Comparison of ENCODE assay signal across 23 cellular contexts in the genomic region with DNA sequence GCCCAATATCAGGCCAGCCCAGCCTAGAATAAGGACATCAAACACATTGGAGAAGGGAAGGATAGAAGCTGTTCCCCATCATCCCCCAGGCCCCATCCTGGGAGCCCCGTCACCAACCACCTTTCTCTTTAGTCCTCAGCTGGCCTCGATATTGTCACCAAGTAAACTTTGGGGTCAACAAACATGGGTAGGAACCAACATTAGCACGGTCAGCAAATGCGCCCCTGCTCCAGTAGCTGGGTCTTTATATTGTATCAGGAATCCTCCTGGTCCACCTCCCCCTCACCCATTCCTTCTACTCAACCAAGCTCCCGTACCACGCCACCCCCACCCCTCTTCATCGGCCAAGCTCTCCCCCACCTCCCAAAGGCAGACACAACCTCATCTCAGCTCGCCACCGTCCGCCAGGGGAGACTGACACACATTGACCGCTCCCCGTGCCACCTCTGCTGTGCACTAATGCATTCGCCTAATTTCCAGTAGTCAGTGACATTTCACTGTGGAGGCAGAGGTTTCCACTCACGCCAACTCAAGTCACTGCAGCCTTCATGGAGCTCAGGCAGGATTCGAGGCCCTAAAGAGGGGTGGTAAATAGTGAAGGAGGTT. TPM values are rescaled to one million over a fixed set of nuclear protein-coding genes. Genes with fewer than 3 reads are reported as not detected.
DNase-seq lines count a peak whose midpoint lies in the region; ATAC-seq, FAIRE-seq and TF ChIP-seq lines count a peak whose summit lies in the region.
"Had no signal": no experiment of that assay in that cellular context is flagged by ENCODE, and none has a peak within 500 bp of the region (broad histone marks: within the 10 kb centered on the region; RNA-seq: fewer than 3 reads in every experiment).

No MANE protein-coding gene starts in this region.

- H3K9me2 ChIP-seq in PC-9 (ENCODE audit: insufficient read depth) = no peaks in the 10 kb centered on the region

- no peak overlapping the region for H3K4me3 Mint-ChIP-seq in T-helper 2 cell treated with Interferon-gamma antibody and Interleukin-4, amounts not matched to agents 5 μg/mL and 100 μg/mL, for 36 hours
- H3K4me3 Mint-ChIP-seq: CD14-positive monocyte; CD4-positive, alpha-beta memory T cell had no signal

- BruUV-seq in HepG2 (replicated peaks; lab: Mats Ljungman, UMichigan) = no TSS peak
- no TSS peak for BruUV-seq in PC-9 (replicated peaks; lab: Mats Ljungman, UMichigan)

- TF ChIP-seq EP300 in A549 (IDR thresholded peaks at IDR 0.05) = no peak
- TF ChIP-seq EP300 in HepG2 (IDR thresholded peaks at IDR 0.05; ENCODE audit: low read depth in 2 of 2, low read length in 2 of 2) = no peak
- TF ChIP-seq EP300 in HepG2 (CRISPR knock-in tag; IDR thresholded peaks at IDR 0.05; ENCODE audit: borderline replicate concordance) = no peak

- intact Hi-C loops in HepG2 (cut with micrococcal nuclease; ENCODE audit: unreplicated experiment) = no loop called here
- intact Hi-C loops in posterior vena cava (cut with DNase I) = no loop called here
- intact Hi-C loops in PC-9 (cut with micrococcal nuclease; ENCODE audit: unreplicated experiment) = no loop called here

- CTCF ChIA-PET in A549 (lab: Yijun Ruan, JAX) = interaction anchor here (0.7 to 23.5 kb wide), 3 partner anchors 14 to 32 kb away, joined by 3 to 254 read pairs (median 5); no protein-coding TSS in a partner anchor
- CTCF ChIA-PET in HepG2 (lab: Yijun Ruan, JAX; ENCODE audit: low intra/inter-chr PET ratio, low total read pairs) = no interaction called here
- CTCF ChIA-PET in PC-9 (lab: Charles Lee) = no interaction called here

- POLR2A ChIA-PET in A549 (lab: Yijun Ruan, JAX) (interaction anchor here (0.7 kb wide), 1 partner anchor 1570 kb away, joined by 3 read pairs; no protein-coding TSS in a partner anchor), HepG2 (lab: Yijun Ruan, JAX) (interaction anchor here (1.0 kb wide), 1 partner anchor 11 kb away, joined by 3 read pairs; no protein-coding TSS in a partner anchor), PC-9 (lab: Charles Lee; ENCODE audit: unreplicated experiment) (interaction anchor here (0.6 kb wide), 1 partner anchor 21 kb away, joined by 3 read pairs; no protein-coding TSS in a partner anchor)

- H3K27ac ChIP-seq in A549 (no peak overlapping the region), HepG2 (ENCODE audit: extremely low read length, insufficient read depth, low read length) (no peak overlapping the region), PC-9 (no peak overlapping the region)
- H3K27ac ChIP-seq: BLaER1, HL-60 had no signal

- H3K27me3 ChIP-seq in H7 (ENCODE audit: control insufficient read depth, insufficient read depth, low read length) (no peaks in the 10 kb centered on the region), HepG2 (ENCODE audit: control insufficient read depth in 1 of 2, insufficient read depth in 2 of 2, low read length in 2 of 2) (peaks cover 0 to 3% of the 10 kb centered on the region in 2 experiments; a peak in 3 of 5 replicates), PC-9 (ENCODE audit: insufficient read depth, low read depth) (no peaks in the 10 kb centered on the region)

- TF ChIP-seq CTCF in A549 (IDR thresholded peaks at IDR 0.05) (no peak), HepG2 (CRISPR knock-in tag; IDR thresholded peaks at IDR 0.05) (no peak), PC-9 (conservative IDR thresholded peaks at IDR 0.05) (no peak)

- ATAC-seq in A549 = no peak
- no peak for ATAC-seq in HepG2
- ATAC-seq in GM19397 (IDR thresholded peaks at IDR 0.05; ENCODE audit: unreplicated experiment) = no peak

- H3K9me3 Mint-ChIP-seq in T-helper 2 cell treated with Interferon-gamma antibody and Interleukin-4, amounts not matched to agents 5 μg/mL and 100 μg/mL, for 36 hours = no peaks in the 10 kb centered on the region
- H3K9me3 Mint-ChIP-seq: CD4-positive, alpha-beta memory T cell had no signal

- no peak overlapping the region for H3K9ac ChIP-seq in HepG2 (ENCODE audit: insufficient read depth, low read depth, low read length)
- H3K9ac ChIP-seq: BLaER1 had no signal

- no peak overlapping the region for H3K27ac Mint-ChIP-seq in T-helper 2 cell treated with Interferon-gamma antibody and Interleukin-4, amounts not matched to agents 5 μg/mL and 100 μg/mL, for 36 hours
- H3K27ac Mint-ChIP-seq: CD14-positive monocyte; CD4-positive, alpha-beta memory T cell had no signal

- H3K4me2 ChIP-seq in A549 (no peak overlapping the region), HepG2 (ENCODE audit: low read depth, low read length) (no peak overlapping the region), PC-9 (no peak overlapping the region)

- no peaks in the 10 kb centered on the region for H3K36me3 Mint-ChIP-seq in T-helper 2 cell treated with Interferon-gamma antibody and Interleukin-4, amounts not matched to agents 5 μg/mL and 100 μg/mL, for 36 hours (ENCODE audit: low read depth)
- H3K36me3 Mint-ChIP-seq: CD14-positive monocyte; CD4-positive, alpha-beta memory T cell had no signal

- no peaks in the 10 kb centered on the region for H4K20me1 ChIP-seq in HepG2 (ENCODE audit: insufficient read depth, low read length)
- no peaks in the 10 kb centered on the region; the same call in 1 of the 2 replicates for H4K20me1 ChIP-seq in PC-9 (ENCODE audit: insufficient read depth)
- H4K20me1 ChIP-seq: BLaER1 had no signal

- H3K4me1 ChIP-seq in A549 (no peaks in the 10 kb centered on the region), HepG2 (ENCODE audit: insufficient read depth, low read length) (peaks cover 41% of the 10 kb centered on the region), PC-9 (replicated peaks; ENCODE audit: insufficient read depth) (no peaks in the 10 kb centered on the region)
- H3K4me1 ChIP-seq: HAP-1 had no signal

- H3K4me3 ChIP-seq in A549 (no peak overlapping the region), H7 (ENCODE audit: insufficient read depth, low read depth, low read length) (no peak overlapping the region), HepG2 (replicated peaks in 1 of 3; ENCODE audit: insufficient read depth in 1 of 3, low read depth in 2 of 3, low read length in 3 of 3) (no peak overlapping the region), PC-9 (no peak overlapping the region)
- H3K4me3 ChIP-seq: BLaER1, HAP-1 had no signal

- TF ChIP-seq RAD21 in A549 (conservative IDR thresholded peaks at IDR 0.05 in 1 of 2, IDR thresholded peaks at IDR 0.05 in 1 of 2) (no peak), HepG2 (CRISPR knock-in tag; IDR thresholded peaks at IDR 0.05) (no peak)

- H3K36me3 ChIP-seq in H7 (replicated peaks; ENCODE audit: control insufficient read depth, insufficient read depth, low read length) = no peaks in the 10 kb centered on the region
- no peaks in the 10 kb centered on the region for H3K36me3 ChIP-seq in HepG2 (replicated peaks in 1 of 2; ENCODE audit: control insufficient read depth in 1 of 2, insufficient read depth in 2 of 2, low read length in 2 of 2)
- H3K36me3 ChIP-seq in PC-9 (ENCODE audit: low read depth) = no peaks in the 10 kb centered on the region
- H3K36me3 ChIP-seq: BLaER1, HAP-1 had no signal

- no peaks in the 10 kb centered on the region for H3K9me3 ChIP-seq in A549
- H3K9me3 ChIP-seq in HepG2 (ENCODE audit: low read length) = no peaks in the 10 kb centered on the region
- H3K9me3 ChIP-seq in PC-9 (ENCODE audit: insufficient read depth, low read depth) = no peaks in the 10 kb centered on the region
- H3K9me3 ChIP-seq: BLaER1, HAP-1 had no signal

- no peak for FAIRE-seq in A549 (lab: Jason Lieb, UNC)
- no peak for FAIRE-seq in HepG2 (lab: Jason Lieb, UNC)
- FAIRE-seq: A204.1, GM12892, GM18507, H1 had no signal

- in situ Hi-C loops in HepG2 (cut with HindIII; ENCODE audit: extremely low pct_ligation_motif_present, low pct_unique_long_range_greater_than_20kb) = no loop called here

- no peaks in the 10 kb centered on the region for H3K4me1 Mint-ChIP-seq in T-helper 2 cell treated with Interferon-gamma antibody and Interleukin-4, amounts not matched to agents 5 μg/mL and 100 μg/mL, for 36 hours (ENCODE audit: low read depth)
- H3K4me1 Mint-ChIP-seq: CD14-positive monocyte; CD4-positive, alpha-beta memory T cell had no signal

- TF ChIP-seq POLR2A in A549 (IDR thresholded peaks at IDR 0.05; ENCODE audit: low read length) (no peak), HepG2 (IDR thresholded peaks at IDR 0.05; ENCODE audit: insufficient read depth in 1 of 2, low read depth in 2 of 2, low read length in 2 of 2) (no peak)

- 86% methylated on average over 15 of the region's 15 CpGs for WGBS in A549 (ENCODE audit: missing lambda C conversion rate)
- WGBS in HepG2 (ENCODE audit: low lambda C conversion rate) = 84% methylated on average over 15 of the region's 15 CpGs

- no peak overlapping the region for H2AFZ ChIP-seq in HepG2 (ENCODE audit: low read length)
- no peak overlapping the region for H2AFZ ChIP-seq in PC-9

- DNase-seq in A549 (ENCODE audit: low read depth in 1 of 2, low spot score in 1 of 2) (no peak), H7 (peak; percentile 17), HepG2 (ENCODE audit: low spot score) (no peak), posterior vena cava (ENCODE audit: low spot score) (peak; percentile 77), PC-9 (no peak)
- no peak for DNase-seq in T-helper 2 cell treated with Interferon-gamma antibody and Interleukin-4, amounts not matched to agents 5 μg/mL and 100 μg/mL, for 36 hours (ENCODE audit: low spot score)
- DNase-seq: CD4-positive, alpha-beta memory T cell; DMS153; DMS79; GDM1; IMR-90; KBM-7 had no signal

- H3K79me2 ChIP-seq in HepG2 (ENCODE audit: insufficient read depth, low read length) = no peaks in the 10 kb centered on the region
- peaks cover 15% of the 10 kb centered on the region for H3K79me2 ChIP-seq in PC-9 (ENCODE audit: low read depth)

- H3K27me3 Mint-ChIP-seq in T-helper 2 cell treated with Interferon-gamma antibody and Interleukin-4, amounts not matched to agents 5 μg/mL and 100 μg/mL, for 36 hours (ENCODE audit: low read depth) = peaks cover 10% of the 10 kb centered on the region

- H3F3A ChIP-seq in PC-9 (ENCODE audit: insufficient read depth, low read depth) = peaks cover 7% of the 10 kb centered on the region; the same call in 1 of the 2 replicates

RNA-seq across cellular contexts. Expression of gene CBX2, which starts 20.7 kb away (rescaled TPM):
- polyA plus RNA-seq in A549 (2011; rRNA removed) (7.4 and 8.2 TPM in 2 replicates), A549 (2017; fragmentation: RNase III; extraction: RNeasy Plus Mini Kit Qiagen cat#74134 plus additional on column Dnase treatment) (13.6 to 16.4 TPM (median 14.9 TPM) in 3 replicates), HepG2 (2011; rRNA removed) (31.1 and 40.2 TPM in 2 replicates)
- polyA plus RNA-seq in A549 (2012; cell fraction: cytosol; rRNA removed) = 14.4 and 18.3 TPM in 2 replicates
- 29.6 and 34.9 TPM in 2 replicates for polyA plus RNA-seq in A549 (2012; cell fraction: nucleus; rRNA removed)
- polyA minus RNA-seq in A549 (2011; rRNA and poly(A)+ RNA removed) = 11.6 and 13.7 TPM in 2 replicates
- 89.1 and 97.4 TPM in 2 replicates for total RNA-seq in H7 (2014; rRNA removed; shearing (Covaris generic))
- total RNA-seq in HepG2 (2016; rRNA removed; fragmentation: Illumina TruSeq; extraction: Trizol) (13.0 and 14.5 TPM in 2 replicates), posterior vena cava (1 to 10 TPM; 1.6 to 1.8 TPM), PC-9 (2021) (30.4 and 32.6 TPM in 2 replicates)
- 6.8 and 7.5 TPM in 2 replicates for total RNA-seq in HepG2 (2016; cell fraction: cytosol; rRNA removed; fragmentation: Illumina TruSeq; extraction: Trizol; ENCODE audit: low read depth)
- total RNA-seq in HepG2 (2016; cell fraction: insoluble cytoplasmic fraction; rRNA removed; fragmentation: Illumina TruSeq; extraction: Trizol) = 11.8 and 15.7 TPM in 2 replicates
- 9.1 and 10.9 TPM in 2 replicates for total RNA-seq in HepG2 (2016; cell fraction: membrane; rRNA removed; fragmentation: Illumina TruSeq; extraction: Trizol)
- total RNA-seq in HepG2 (2016; cell fraction: nucleus; rRNA removed; fragmentation: Illumina TruSeq; extraction: Trizol) = 11.8 and 14.3 TPM in 2 replicates
- 25.9 and 34.2 TPM in 2 replicates for polyA plus RNA-seq in HepG2 (2011; cell fraction: cytosol; rRNA removed)
- polyA plus RNA-seq in HepG2 (2011; cell fraction: nucleus; rRNA removed) = 90.7 and 95.7 TPM in 2 replicates
- 41.2 and 46.2 TPM in 2 replicates for polyA plus RNA-seq in HepG2 (2012)
- 4.2 and 5.6 TPM in 2 replicates for polyA plus RNA-seq in HepG2 (2016; cell fraction: cytosol; fragmentation: Illumina TruSeq; extraction: Trizol; ENCODE audit: low read depth)
- polyA plus RNA-seq in HepG2 (2016; cell fraction: insoluble cytoplasmic fraction; fragmentation: Illumina TruSeq; extraction: Trizol; ENCODE audit: low read depth) = 9.1 and 12.0 TPM in 2 replicates
- polyA plus RNA-seq in HepG2 (2016; cell fraction: membrane; fragmentation: Illumina TruSeq; extraction: Trizol; ENCODE audit: low read depth) = 3.9 and 6.0 TPM in 2 replicates
- 18.6 and 21.1 TPM in 2 replicates for polyA plus RNA-seq in HepG2 (2016; cell fraction: nucleus; fragmentation: Illumina TruSeq; extraction: Trizol; ENCODE audit: insufficient read depth, low read depth)
- 42.9 and 69.2 TPM in 2 replicates for polyA minus RNA-seq in HepG2 (2011; rRNA and poly(A)+ RNA removed; ENCODE audit: low replicate concordance)
- polyA minus RNA-seq in HepG2 (2011; cell fraction: cytosol; rRNA and poly(A)+ RNA removed) = 31.2 and 31.6 TPM in 2 replicates
- 17.8 and 22.4 TPM in 2 replicates for polyA minus RNA-seq in HepG2 (2011; cell fraction: nucleus; rRNA and poly(A)+ RNA removed)
- polyA plus RNA-seq: CD4-positive, alpha-beta memory T cell had no signal

RNA-seq across cellular contexts. Expression of gene ENPP7, which starts 26.5 kb away (rescaled TPM):
- not detected in 2 replicates for polyA plus RNA-seq in A549 (2011; rRNA removed)
- not detected in 2 replicates for polyA plus RNA-seq in A549 (2012; cell fraction: cytosol; rRNA removed)
- polyA plus RNA-seq in A549 (2012; cell fraction: nucleus; rRNA removed) = not detected in 2 replicates
- polyA plus RNA-seq in A549 (2017; fragmentation: RNase III; extraction: RNeasy Plus Mini Kit Qiagen cat#74134 plus additional on column Dnase treatment) = not detected in 3 replicates
- not detected in 2 replicates for polyA minus RNA-seq in A549 (2011; rRNA and poly(A)+ RNA removed)
- total RNA-seq in H7 (2014; rRNA removed; shearing (Covaris generic)) = not detected in 2 replicates
- total RNA-seq in HepG2 (2016; rRNA removed; fragmentation: Illumina TruSeq; extraction: Trizol) = 0.76 and 2.2 TPM in 2 replicates
- 0.30 TPM in 1 of 2 replicates, not detected in the other for total RNA-seq in HepG2 (2016; cell fraction: cytosol; rRNA removed; fragmentation: Illumina TruSeq; extraction: Trizol; ENCODE audit: low read depth)
- total RNA-seq in HepG2 (2016; cell fraction: insoluble cytoplasmic fraction; rRNA removed; fragmentation: Illumina TruSeq; extraction: Trizol) = 0.54 and 2.3 TPM in 2 replicates
- 0.28 and 0.41 TPM in 2 replicates for total RNA-seq in HepG2 (2016; cell fraction: membrane; rRNA removed; fragmentation: Illumina TruSeq; extraction: Trizol)
- total RNA-seq in HepG2 (2016; cell fraction: nucleus; rRNA removed; fragmentation: Illumina TruSeq; extraction: Trizol) = 3.2 and 3.4 TPM in 2 replicates
- polyA plus RNA-seq in HepG2 (2011; rRNA removed) = 1.1 and 2.2 TPM in 2 replicates
- polyA plus RNA-seq in HepG2 (2011; cell fraction: cytosol; rRNA removed) = 1.2 and 1.3 TPM in 2 replicates
- polyA plus RNA-seq in HepG2 (2011; cell fraction: nucleus; rRNA removed) = 5.5 and 5.6 TPM in 2 replicates
- polyA plus RNA-seq in HepG2 (2012) = 1.7 and 2.5 TPM in 2 replicates
- 0.20 and 0.24 TPM in 2 replicates for polyA plus RNA-seq in HepG2 (2016; cell fraction: cytosol; fragmentation: Illumina TruSeq; extraction: Trizol; ENCODE audit: low read depth)
- polyA plus RNA-seq in HepG2 (2016; cell fraction: insoluble cytoplasmic fraction; fragmentation: Illumina TruSeq; extraction: Trizol; ENCODE audit: low read depth) = 0.19 and 0.36 TPM in 2 replicates
- polyA plus RNA-seq in HepG2 (2016; cell fraction: membrane; fragmentation: Illumina TruSeq; extraction: Trizol; ENCODE audit: low read depth) = 0.15 and 0.29 TPM in 2 replicates
- polyA plus RNA-seq in HepG2 (2016; cell fraction: nucleus; fragmentation: Illumina TruSeq; extraction: Trizol; ENCODE audit: insufficient read depth, low read depth) = 1.4 and 2.3 TPM in 2 replicates
- polyA minus RNA-seq in HepG2 (2011; rRNA and poly(A)+ RNA removed; ENCODE audit: low replicate concordance) = 6.6 TPM in 1 of 2 replicates, not detected in the other
- 0.79 and 1.1 TPM in 2 replicates for polyA minus RNA-seq in HepG2 (2011; cell fraction: cytosol; rRNA and poly(A)+ RNA removed)
- polyA minus RNA-seq in HepG2 (2011; cell fraction: nucleus; rRNA and poly(A)+ RNA removed) = 10.6 and 12.7 TPM in 2 replicates
- total RNA-seq in posterior vena cava = not detected
- total RNA-seq in PC-9 (2021) = not detected in 2 replicates
- total RNA-seq: Daoy, H1, HT1080, IMR-90 had no signal
- polyA plus RNA-seq: CD14-positive monocyte, H1, IMR-90 had no signal

RNA-seq across cellular contexts. Expression of gene CBX8, which starts 39.6 kb away (rescaled TPM):
- polyA plus RNA-seq in A549 (2011; rRNA removed) (1.5 and 2.8 TPM in 2 replicates), A549 (2017; fragmentation: RNase III; extraction: RNeasy Plus Mini Kit Qiagen cat#74134 plus additional on column Dnase treatment) (11.0 to 13.1 TPM (median 11.9 TPM) in 3 replicates), HepG2 (2011; rRNA removed) (0.34 and 0.76 TPM in 2 replicates)
- polyA plus RNA-seq in A549 (2012; cell fraction: cytosol; rRNA removed) = 3.5 and 3.8 TPM in 2 replicates
- polyA plus RNA-seq in A549 (2012; cell fraction: nucleus; rRNA removed) = 4.8 and 7.2 TPM in 2 replicates
- 2.5 and 2.8 TPM in 2 replicates for polyA minus RNA-seq in A549 (2011; rRNA and poly(A)+ RNA removed)
- 1.4 and 1.9 TPM in 2 replicates for total RNA-seq in H7 (2014; rRNA removed; shearing (Covaris generic))
- total RNA-seq in HepG2 (2016; rRNA removed; fragmentation: Illumina TruSeq; extraction: Trizol) (12.0 and 12.6 TPM in 2 replicates), posterior vena cava (1 to 10 TPM; 4.4 to 5.1 TPM), PC-9 (2021) (14.2 and 15.5 TPM in 2 replicates)
- total RNA-seq in HepG2 (2016; cell fraction: cytosol; rRNA removed; fragmentation: Illumina TruSeq; extraction: Trizol; ENCODE audit: low read depth) = 1.3 and 2.4 TPM in 2 replicates
- total RNA-seq in HepG2 (2016; cell fraction: insoluble cytoplasmic fraction; rRNA removed; fragmentation: Illumina TruSeq; extraction: Trizol) = 12.8 and 13.5 TPM in 2 replicates
- total RNA-seq in HepG2 (2016; cell fraction: membrane; rRNA removed; fragmentation: Illumina TruSeq; extraction: Trizol) = 4.8 and 5.6 TPM in 2 replicates
- 5.7 and 8.6 TPM in 2 replicates for total RNA-seq in HepG2 (2016; cell fraction: nucleus; rRNA removed; fragmentation: Illumina TruSeq; extraction: Trizol)
- 0.72 and 0.99 TPM in 2 replicates for polyA plus RNA-seq in HepG2 (2011; cell fraction: cytosol; rRNA removed)
- polyA plus RNA-seq in HepG2 (2011; cell fraction: nucleus; rRNA removed) = 3.4 and 5.0 TPM in 2 replicates
- polyA plus RNA-seq in HepG2 (2012) = 7.4 and 7.7 TPM in 2 replicates
- 0.54 and 0.80 TPM in 2 replicates for polyA plus RNA-seq in HepG2 (2016; cell fraction: cytosol; fragmentation: Illumina TruSeq; extraction: Trizol; ENCODE audit: low read depth)
- polyA plus RNA-seq in HepG2 (2016; cell fraction: insoluble cytoplasmic fraction; fragmentation: Illumina TruSeq; extraction: Trizol; ENCODE audit: low read depth) = 10.9 and 11.0 TPM in 2 replicates
- polyA plus RNA-seq in HepG2 (2016; cell fraction: membrane; fragmentation: Illumina TruSeq; extraction: Trizol; ENCODE audit: low read depth) = 1.4 TPM in 2 replicates
- 15.7 and 18.7 TPM in 2 replicates for polyA plus RNA-seq in HepG2 (2016; cell fraction: nucleus; fragmentation: Illumina TruSeq; extraction: Trizol; ENCODE audit: insufficient read depth, low read depth)
- 1.2 and 1.6 TPM in 2 replicates for polyA minus RNA-seq in HepG2 (2011; rRNA and poly(A)+ RNA removed; ENCODE audit: low replicate concordance)
- 1.8 and 1.9 TPM in 2 replicates for polyA minus RNA-seq in HepG2 (2011; cell fraction: cytosol; rRNA and poly(A)+ RNA removed)
- polyA minus RNA-seq in HepG2 (2011; cell fraction: nucleus; rRNA and poly(A)+ RNA removed) = 0.77 and 0.87 TPM in 2 replicates

Comparison
In these comparisons a context has a peak if more than half of its experiments do, and no peak if none do; other contexts are left out.
1. DNase-seq: peak in H7 (single experiment) and posterior vena cava (single experiment); none in A549 (0 of 2), HepG2 (single experiment), T-helper 2 cell treated with Interferon-gamma antibody and Interleukin-4, amounts not matched to agents 5 μg/mL and 100 μg/mL, for 36 hours (single experiment) and PC-9 (0 of 2).
2. Of the 38 proteins assayed by ChIP-seq in both HepG2 and A549: peak only in HepG2: none; only in A549: none; in both: MAFK; in neither: 37.